In the genomic region with DNA sequence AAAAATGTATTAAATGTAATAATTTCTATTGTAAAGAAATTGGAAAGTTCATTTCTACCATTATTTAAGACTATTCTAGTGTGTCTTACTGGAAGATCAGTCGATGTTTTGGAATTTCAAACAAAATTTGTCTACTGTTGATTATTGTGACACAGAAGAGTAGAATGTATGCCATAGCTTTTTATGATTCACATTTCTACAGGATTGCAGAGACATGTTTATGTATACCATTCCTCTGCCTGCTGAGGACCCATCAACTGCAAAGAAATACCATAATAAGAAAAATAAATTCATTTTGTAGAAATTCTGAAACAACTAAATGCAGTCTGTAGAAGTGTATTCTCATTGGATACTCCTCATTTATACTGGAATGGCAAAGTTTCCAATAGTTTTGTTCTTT, we compare ENCODE assay signal across 20 cellular contexts.
DNase-seq lines count a peak whose midpoint lies in the region; ATAC-seq and TF ChIP-seq lines count a peak whose summit lies in the region.
"Had no signal": no experiment of that assay in that cellular context is flagged by ENCODE, and none has a peak within 500 bp of the region (broad histone marks: within the 10 kb centered on the region; RNA-seq: fewer than 3 reads in every experiment).

No MANE protein-coding gene starts in this region.

- ATAC-seq in IMR-90 (ENCODE audit: low read depth): peak; percentile 86
- ATAC-seq in GM21717 (IDR thresholded peaks at IDR 0.05; ENCODE audit: unreplicated experiment): no peak
- ATAC-seq: GM12878, GM23338 had no signal

- no peaks in the 10 kb centered on the region for H3K36me3 ChIP-seq in IMR-90 (ENCODE audit: control insufficient read depth, insufficient read depth, low read length)
- H3K36me3 ChIP-seq: Peyer's patch had no signal

- no peak overlapping the region for H3K4me3 ChIP-seq in IMR-90 (ENCODE audit: insufficient read depth, low read depth, low read length)
- H3K4me3 ChIP-seq in epithelial cell of esophagus (ENCODE audit: low read length): no peak overlapping the region
- H3K4me3 ChIP-seq: GM12878, GM23338, Peyer's patch had no signal

- no peaks in the 10 kb centered on the region for H3K79me1 ChIP-seq in IMR-90 (ENCODE audit: low read depth in 1 of 2, low read length in 2 of 2)

- H3K4me1 ChIP-seq in IMR-90 (ENCODE audit: control insufficient read depth, insufficient read depth, low read length): peaks cover 6% of the 10 kb centered on the region
- H3K4me1 ChIP-seq: Peyer's patch had no signal

- no peak overlapping the region for H2AK9ac ChIP-seq in IMR-90 (replicated peaks; ENCODE audit: low read depth, low read length, poor library complexity)

- no peak overlapping the region for H2BK15ac ChIP-seq in IMR-90 (ENCODE audit: low read depth, low read length)

- 0 out of 2 replicates have a peak overlapping the region, but pooled peaks have one; percentile 0 for H3K4me2 ChIP-seq in IMR-90 (ENCODE audit: low read depth, low read length)
- H3K4me2 ChIP-seq: GM23338, SK-N-SH had no signal

- no peak overlapping the region for H3K4ac ChIP-seq in IMR-90 (ENCODE audit: low read depth, low read length)

- H3K14ac ChIP-seq in IMR-90 (replicated peaks; ENCODE audit: low read depth, low read length): no peak overlapping the region

- TF ChIP-seq CTCF in IMR-90 (conservative IDR thresholded peaks at IDR 0.05; ENCODE audit: low read depth, low read length) (no peak), epithelial cell of esophagus (IDR thresholded peaks at IDR 0.05; ENCODE audit: insufficient read depth, low read depth, low read length, missing control alignments) (no peak)

- in situ Hi-C loops in IMR-90 (cut with MboI; ENCODE audit: low sequenced_read_pairs) (loop anchor here (5.0 kb wide), 2 partner anchors 551 to 1111 kb away; no protein-coding TSS in a partner anchor), G401 (cut with HindIII; ENCODE audit: low sequenced_read_pairs) (no loop called here)

- no peak overlapping the region for H3K9ac ChIP-seq in IMR-90 (ENCODE audit: low read depth, low read length)
- H3K9ac ChIP-seq: SK-N-SH had no signal

- H3K23ac ChIP-seq in IMR-90 (ENCODE audit: low read depth, low read length): no peak overlapping the region

- dilution Hi-C loops in IMR-90 (cut with HindIII; ENCODE audit: low sequenced_read_pairs, unreplicated experiment): no loop called here

- TF ChIP-seq RAD21 in IMR-90 (IDR thresholded peaks at IDR 0.05; ENCODE audit: low read length): no peak

- H2BK5ac ChIP-seq in IMR-90 (ENCODE audit: low read depth, low read length, poor library complexity, severe bottlenecking): peak overlapping the region; percentile 84

- H3K9me1 ChIP-seq in IMR-90 (ENCODE audit: insufficient read depth, low read length): peaks cover 7% of the 10 kb centered on the region

- TF ChIP-seq POLR2A in IMR-90 (IDR thresholded peaks at IDR 0.05; ENCODE audit: low read depth, low read length): no peak

- H4K91ac ChIP-seq in IMR-90 (ENCODE audit: insufficient read depth, low read depth, low read length): no peak overlapping the region

- no peak overlapping the region for H2AK5ac ChIP-seq in IMR-90 (ENCODE audit: low read depth, low read length)

- POLR2A ChIA-PET in IMR-90 (lab: Charles Lee; ENCODE audit: unreplicated experiment): no interaction called here

- DNase-seq in AG08395 (ENCODE audit: low spot score) (peak; percentile 24), IMR-90 (peak; percentile 80), epithelial cell of esophagus (ENCODE audit: low read depth) (peak; percentile 71), hepatic stellate cell (ENCODE audit: low spot score) (peak; percentile 14), NCI-H526 (lab: John Stamatoyannopoulos, UW) (no peak), SHP77 (lab: John Stamatoyannopoulos, UW) (no peak), G401 (ENCODE audit: low spot score) (no peak)
- DNase-seq: AML-193; KBM-7; NCI-H1105 treated with DMSO at 0.1 percent for 48 hours; NCI-H1694 treated with DMSO at 0.1 percent for 48 hours; NCI-H748 treated with DMSO at 0.1 percent for 48 hours; NK-92 treated with Interleukin-12 subunit alpha and Interleukin-12 subunit beta, amount 100 ng/mL, for 24 hours; Peyer's patch; SHP77 treated with DMSO at 0.1 percent for 48 hours; SK-N-SH had no signal

- no peak overlapping the region for H3K18ac ChIP-seq in IMR-90 (ENCODE audit: low read depth, low read length)

- BruUV-seq in IMR-90 (replicated peaks; lab: Mats Ljungman, UMichigan): no TSS peak

- H3K27me3 ChIP-seq in IMR-90 (ENCODE audit: control insufficient read depth, insufficient read depth, low read length): no peaks in the 10 kb centered on the region
- H3K27me3 ChIP-seq: Peyer's patch had no signal

- intact Hi-C loops in IMR-90 (cut with micrococcal nuclease): no loop called here

- H2BK20ac ChIP-seq in IMR-90 (ENCODE audit: low read depth, low read length): no peak overlapping the region

- no peak overlapping the region for H4K5ac ChIP-seq in IMR-90 (ENCODE audit: low read depth, low read length)

- H3K56ac ChIP-seq in IMR-90 (ENCODE audit: extremely low read depth, insufficient read depth, low read length): no peak overlapping the region

- H4K8ac ChIP-seq in IMR-90 (ENCODE audit: low read depth in 2 of 2, low read length in 2 of 2): peak overlapping the region in 1 of 2 experiments; percentile 26; a peak in 1 of 4 replicates

- H2BK120ac ChIP-seq in IMR-90 (ENCODE audit: low read depth, low read length): peak overlapping the region; percentile 31

- WGBS in IMR-90 (ENCODE audit: extremely low coverage in 2 of 2, insufficient read length in 1 of 2), 2 experiments: no CpG with 5 or more reads among the region's 1 CpG

- H3K27ac ChIP-seq in IMR-90 (ENCODE audit: insufficient read depth, low read length): no peak overlapping the region
- H3K27ac ChIP-seq: C4-2B, Peyer's patch had no signal

- CTCF ChIA-PET in IMR-90 (lab: Yijun Ruan, JAX): interaction anchor here (0.6 kb wide), 2 partner anchors 16 to 35 kb away, joined by 3 to 4 read pairs; no protein-coding TSS in a partner anchor

- no peak overlapping the region for H2AFZ ChIP-seq in IMR-90 (replicated peaks; ENCODE audit: low read length, poor library complexity)
- H2AFZ ChIP-seq: GM23338 had no signal

- H4K20me1 ChIP-seq in IMR-90 (ENCODE audit: insufficient read depth, low read length): no peaks in the 10 kb centered on the region

- no peaks in the 10 kb centered on the region; the same call in 1 of the 2 replicates for H3K9me3 ChIP-seq in IMR-90 (ENCODE audit: control insufficient read depth, insufficient read depth, low read length)
- H3K9me3 ChIP-seq: Peyer's patch, SK-N-SH had no signal

TF ChIP-seq in IMR-90, 13 proteins besides CTCF, POLR2A, EP300 and RAD21:
- TF ChIP-seq FOS (IDR thresholded peaks at IDR 0.05; ENCODE audit: low read depth, low read length) (peak; percentile 37; the same call in 1 of the 2 replicates), MAZ (IDR thresholded peaks at IDR 0.05; ENCODE audit: borderline replicate concordance, low read depth, low read length) (no peak), CEBPB (IDR thresholded peaks at IDR 0.05; ENCODE audit: low read depth, low read length) (peak; percentile 53)

Comparison
In these comparisons a context has a peak if more than half of its experiments do, and no peak if none do; other contexts are left out.
1. DNase-seq: peak in AG08395 (single experiment), IMR-90 (single experiment), epithelial cell of esophagus (single experiment) and hepatic stellate cell (single experiment); none in NCI-H526 (0 of 2), SHP77 (0 of 2) and G401 (single experiment).